22 cellular contexts compared by ENCODE assay signal in genomic region chr1:169615803-169616202, GRCh38. TPM values are rescaled to one million over a fixed set of nuclear protein-coding genes. Genes with fewer than 3 reads are reported as not detected.
"Had no signal": no experiment of that assay in that cellular context is flagged by ENCODE, and none has a peak within 500 bp of the region (broad histone marks: within the 10 kb centered on the region; RNA-seq: fewer than 3 reads in every experiment).

No MANE protein-coding gene starts in this region.

- H3K36me3 ChIP-seq: SJSA1 had no signal

- DNase-seq: MV-4-11, NCI-H1048, NCI-H1105, NCI-H1417, NCI-H1436 treated with DMSO at 0.1 percent for 48 hours, NCI-H1694, NCI-H187 treated with DMSO at 0.1 percent for 48 hours, NCI-H2029 treated with DMSO at 0.1 percent for 48 hours, NCI-H226, NCI-H446, NCI-H510A, NCI-H524 treated with DMSO at 0.1 percent for 48 hours, NCI-H69, NCI-H774, Right ventricle myocardium superior, RPMI8226, SIG-M5 had no signal

- H3K27ac ChIP-seq: SJSA1, SK-N-MC had no signal

- H3K27me3 ChIP-seq: SJSA1 had no signal

- H3K9me3 ChIP-seq: SJSA1 had no signal

- H3K4me1 ChIP-seq: SJSA1 had no signal

- H3K4me3 ChIP-seq: SJSA1, SK-N-MC had no signal

RNA-seq across cellular contexts. Expression of gene SELP, which starts 14.1 kb away (rescaled TPM):
- total RNA-seq: HT-29, LHCN-M2, MCF 10A, SJSA1 had no signal

RNA-seq across cellular contexts. Expression of gene F5, which starts 29.5 kb away (rescaled TPM):
- total RNA-seq: LHCN-M2, SJSA1 had no signal
